9 cellular contexts compared by ENCODE assay signal in genomic region chr22:31106001-31106571, GRCh38. TPM values are rescaled to one million over a fixed set of nuclear protein-coding genes. Genes with fewer than 3 reads are reported as not detected.
DNase-seq lines count a peak whose midpoint lies in the region; ATAC-seq and TF ChIP-seq lines count a peak whose summit lies in the region.
"Had no signal": no experiment of that assay in that cellular context is flagged by ENCODE, and none has a peak within 500 bp of the region (broad histone marks: within the 10 kb centered on the region; RNA-seq: fewer than 3 reads in every experiment).

No MANE protein-coding gene starts in this region.

- 0 out of 2 replicates have a peak, but pooled peaks have one; percentile 7 for TF ChIP-seq CTCF in BE2C (IDR thresholded peaks at IDR 0.05; ENCODE audit: low read depth, low read length)
- no peak for TF ChIP-seq CTCF in endothelial cell (IDR thresholded peaks at IDR 0.05; ENCODE audit: unreplicated experiment)
- TF ChIP-seq CTCF in osteoblast (IDR thresholded peaks at IDR 0.05; ENCODE audit: extremely low read depth, low read depth, low read length): peak; percentile 30

- peaks cover 38% of the 10 kb centered on the region for H3K4me1 Mint-ChIP-seq in endothelial cell (ENCODE audit: unreplicated experiment)

- H4K20me1 ChIP-seq in osteoblast (ENCODE audit: insufficient read depth, low read length): peaks cover 37% of the 10 kb centered on the region

- H3K27me3 Mint-ChIP-seq in endothelial cell (ENCODE audit: unreplicated experiment): peaks cover 21% of the 10 kb centered on the region

- H2AFZ ChIP-seq in osteoblast (ENCODE audit: low read length): no peak overlapping the region

- intact Hi-C loops in sciatic nerve (cut with DNase I): no loop called here

- DNase-seq in BE2C: no peak
- peak; percentile 27 for DNase-seq in NCI-H69 (lab: John Stamatoyannopoulos, UW)
- peak; percentile 26 for DNase-seq in endothelial cell (ENCODE audit: low spot score)
- peak; percentile 86 for DNase-seq in osteoblast (ENCODE audit: insufficient read length, low spot score, missing footprints)
- DNase-seq in NCI-H82 (lab: John Stamatoyannopoulos, UW): no peak
- no peak for DNase-seq in sciatic nerve (ENCODE audit: low spot score)
- DNase-seq: OCI-M1 had no signal

- peaks cover 36% of the 10 kb centered on the region for H3K36me3 Mint-ChIP-seq in endothelial cell (ENCODE audit: low read depth, unreplicated experiment)

- H3K4me2 ChIP-seq in osteoblast (ENCODE audit: insufficient read depth, low read length): peak overlapping the region; percentile 82

- H3K4me3 ChIP-seq in BE2C (ENCODE audit: low read depth, low read length) (no peak overlapping the region), osteoblast (ENCODE audit: insufficient read depth, low read length) (peak overlapping the region; percentile 93)

- H3K27me3 ChIP-seq in BE2C: no peaks in the 10 kb centered on the region
- no peaks in the 10 kb centered on the region for H3K27me3 ChIP-seq in osteoblast (ENCODE audit: insufficient read depth, low read length)

- H3K36me3 ChIP-seq in BE2C (no peaks in the 10 kb centered on the region), osteoblast (ENCODE audit: insufficient read depth, low read length) (peaks cover 39% of the 10 kb centered on the region)

- H3K4me3 Mint-ChIP-seq in endothelial cell (ENCODE audit: unreplicated experiment): peak overlapping the region; percentile 90

- no peak for ATAC-seq in HG03439 (IDR thresholded peaks at IDR 0.05; ENCODE audit: unreplicated experiment)
- no peak for ATAC-seq in sciatic nerve
- ATAC-seq in HG02588 (IDR thresholded peaks at IDR 0.05; ENCODE audit: unreplicated experiment): no peak

- H3K79me2 ChIP-seq in osteoblast (ENCODE audit: insufficient read depth, low read length): peaks cover 30% of the 10 kb centered on the region

- H3K9me3 Mint-ChIP-seq in endothelial cell (ENCODE audit: unreplicated experiment): no peaks in the 10 kb centered on the region

- peak overlapping the region; percentile 97 for H3K27ac ChIP-seq in osteoblast (ENCODE audit: low read depth, low read length)

- H3K27ac Mint-ChIP-seq in endothelial cell (ENCODE audit: unreplicated experiment): no peak overlapping the region

- H3K4me1 ChIP-seq in BE2C: no peaks in the 10 kb centered on the region
- peaks cover 39% of the 10 kb centered on the region for H3K4me1 ChIP-seq in osteoblast (ENCODE audit: insufficient read depth, low read length)

- H3K9me3 ChIP-seq in BE2C: no peaks in the 10 kb centered on the region
- no peaks in the 10 kb centered on the region for H3K9me3 ChIP-seq in osteoblast (ENCODE audit: low read depth, low read length)

RNA-seq across cellular contexts. Expression of gene SELENOM, which starts 1.3 kb away (rescaled TPM):
- 21.5 TPM for polyA plus RNA-seq in BE2C (2012; ENCODE audit: insufficient read depth, insufficient read length, low read depth)
- total RNA-seq in endothelial cell (ENCODE audit: unreplicated experiment) (35.4 TPM), osteoblast (140 and 157 TPM in 2 replicates), sciatic nerve (159 TPM)

RNA-seq across cellular contexts. Expression of gene INPP5J, which starts 16.7 kb away (rescaled TPM):
- 44.3 TPM for polyA plus RNA-seq in BE2C (2012; ENCODE audit: insufficient read depth, insufficient read length, low read depth)
- total RNA-seq in endothelial cell (ENCODE audit: unreplicated experiment) (2.8 TPM), osteoblast (under 0.01 and 0.36 TPM in 2 replicates), sciatic nerve (1.9 TPM)

RNA-seq across cellular contexts. Expression of gene SMTN, which starts 25.0 kb away (rescaled TPM):
- polyA plus RNA-seq in BE2C (2012; ENCODE audit: insufficient read depth, insufficient read length, low read depth): 85.8 TPM
- total RNA-seq in endothelial cell (ENCODE audit: unreplicated experiment): 736 TPM
- 30.6 and 31.5 TPM in 2 replicates for total RNA-seq in osteoblast
- total RNA-seq in sciatic nerve: 283 TPM

RNA-seq across cellular contexts. Expression of gene PLA2G3, which starts 34.2 kb away (rescaled TPM):
- not detected for polyA plus RNA-seq in BE2C (2012; ENCODE audit: insufficient read depth, insufficient read length, low read depth)
- 2.8 TPM for total RNA-seq in endothelial cell (ENCODE audit: unreplicated experiment)
- 0.29 and 0.36 TPM in 2 replicates for total RNA-seq in osteoblast
- total RNA-seq in sciatic nerve: not detected

RNA-seq across cellular contexts. Expression of gene RNF185, which starts 53.9 kb away (rescaled TPM):
- polyA plus RNA-seq in BE2C (2012; ENCODE audit: insufficient read depth, insufficient read length, low read depth): 35.2 TPM
- total RNA-seq in endothelial cell (ENCODE audit: unreplicated experiment) (30.9 TPM), osteoblast (48.0 and 51.8 TPM in 2 replicates), sciatic nerve (33.8 TPM)

Comparison
In these comparisons a context has a peak if more than half of its experiments do, and no peak if none do; other contexts are left out.
1. DNase-seq: peak in NCI-H69 (single experiment), endothelial cell (single experiment) and osteoblast (single experiment); none in BE2C (single experiment), NCI-H82 (single experiment) and sciatic nerve (single experiment).